In genomic region chr1:43066578-43066977, GRCh38 we compare ENCODE assay signal across 14 cellular contexts.
"Had no signal": no experiment of that assay in that cellular context is flagged by ENCODE, and none has a peak within 500 bp of the region (broad histone marks: within the 10 kb centered on the region; RNA-seq: fewer than 3 reads in every experiment).

No MANE protein-coding gene starts in this region.

- DNase-seq: activated CD8-positive, alpha-beta memory T cell treated with anti-CD3 and anti-CD28 coated beads, Interleukin-2, amount 50 U/mL, for 48 hours; activated CD8-positive, alpha-beta T cell treated with anti-CD3 and anti-CD28 coated beads, Interleukin-2, amount 10 ng/mL, durations not matched to agents 7 days and 5 days; activated naive CD4-positive, alpha-beta T cell treated with Interleukin-2 at 50 U/mL for 16 hours; caudate nucleus; cortex of kidney; effector memory CD4-positive, alpha-beta T cell; kidney glomerular epithelial cell; mucosa of descending colon; small intestine; SW 1271; tibial artery had no signal

- H3K27me3 ChIP-seq: gastroesophageal sphincter, right atrium auricular region had no signal

- H3K9ac ChIP-seq: parathyroid adenoma had no signal

- H3K27ac Mint-ChIP-seq: activated CD8-positive, alpha-beta T cell treated with anti-CD3 and anti-CD28 coated beads, Interleukin-2, amount 10 ng/mL, durations not matched to agents 7 days and 5 days had no signal

- H3K36me3 ChIP-seq: gastroesophageal sphincter, right atrium auricular region, tibial artery had no signal

- H3K4me3 Mint-ChIP-seq: activated CD8-positive, alpha-beta T cell treated with anti-CD3 and anti-CD28 coated beads, Interleukin-2, amount 10 ng/mL, durations not matched to agents 7 days and 5 days had no signal

- H3K4me1 ChIP-seq: parathyroid adenoma had no signal

- H3K9me3 ChIP-seq: gastroesophageal sphincter, mucosa of descending colon, right atrium auricular region, tibial artery had no signal

- H3K27ac ChIP-seq: gastroesophageal sphincter, parathyroid adenoma, right atrium auricular region, tibial artery had no signal

- ATAC-seq: activated CD8-positive, alpha-beta T cell treated with anti-CD3 and anti-CD28 coated beads, Interleukin-2, amount 10 ng/mL, durations not matched to agents 7 days and 5 days; gastroesophageal sphincter; mucosa of descending colon had no signal

- H2AFZ ChIP-seq: parathyroid adenoma had no signal

- H3K4me3 ChIP-seq: gastroesophageal sphincter, mucosa of descending colon, right atrium auricular region, tibial artery had no signal
